Comparison of ENCODE assay signal across 16 cellular contexts in the genomic region with DNA sequence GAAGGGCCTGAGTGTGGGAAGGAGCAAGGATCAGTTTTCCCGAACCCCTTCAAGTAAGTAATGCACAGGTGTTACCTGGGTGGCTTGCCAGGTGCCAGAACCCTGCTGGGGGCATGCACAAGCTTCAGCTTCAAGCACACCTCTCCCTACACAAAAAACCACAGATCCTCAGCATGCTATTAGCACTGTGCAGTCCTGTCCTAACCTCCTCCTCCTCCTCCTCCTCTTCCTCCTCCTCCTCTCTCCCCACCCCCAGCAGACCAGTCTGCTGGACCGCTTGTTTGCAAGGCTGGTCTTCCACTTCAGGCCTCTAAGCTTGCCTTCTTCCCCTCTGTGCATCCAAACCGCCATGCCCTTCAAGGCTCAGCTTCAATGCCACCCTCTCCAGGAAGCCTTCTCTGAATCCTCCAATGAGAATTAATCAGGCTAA.
DNase-seq lines count a peak whose midpoint lies in the region; ATAC-seq and TF ChIP-seq lines count a peak whose summit lies in the region.
"Had no signal": no experiment of that assay in that cellular context is flagged by ENCODE, and none has a peak within 500 bp of the region (broad histone marks: within the 10 kb centered on the region; RNA-seq: fewer than 3 reads in every experiment).

No MANE protein-coding gene starts in this region.

- DNase-seq in GM23248 (no peak), hepatocyte (ENCODE audit: low spot score) (no peak), neural progenitor cell (ENCODE audit: low spot score) (no peak), osteoblast (ENCODE audit: insufficient read length, low spot score, missing footprints) (no peak), epidermal melanocyte (ENCODE audit: insufficient read length, low spot score) (no peak)
- DNase-seq: Calu3; CD4-positive, alpha-beta T cell; DMS 273 treated with DMSO at 0.1 percent for 48 hours; DMS79; GOT3 had no signal

- H2AFZ ChIP-seq in GM23248, result no peak overlapping the region
- H2AFZ ChIP-seq in hepatocyte, result no peak overlapping the region
- no peak overlapping the region for H2AFZ ChIP-seq in neural progenitor cell (replicated peaks)
- H2AFZ ChIP-seq in osteoblast (ENCODE audit: low read length), result no peak overlapping the region

- H3K9me3 Mint-ChIP-seq in neural progenitor cell, result peaks cover 4% of the 10 kb centered on the region
- H3K9me3 Mint-ChIP-seq: CD4-positive, alpha-beta T cell; HFFc6 had no signal

- H3K79me2 ChIP-seq in GM23248 (ENCODE audit: insufficient read depth) (no peaks in the 10 kb centered on the region), hepatocyte (no peaks in the 10 kb centered on the region), neural progenitor cell (ENCODE audit: low read depth) (no peaks in the 10 kb centered on the region), osteoblast (ENCODE audit: insufficient read depth, low read length) (no peaks in the 10 kb centered on the region)

- peak; percentile 87 for TF ChIP-seq EP300 in Ishikawa (IDR thresholded peaks at IDR 0.05; ENCODE audit: borderline replicate concordance)

- peaks cover 41% of the 10 kb centered on the region for H3K4me1 Mint-ChIP-seq in neural progenitor cell
- H3K4me1 Mint-ChIP-seq: B cell had no signal

- H3K27ac ChIP-seq in GM23248 (no peak overlapping the region), hepatocyte (peak overlapping the region; percentile 6), neural progenitor cell (no peak overlapping the region), osteoblast (ENCODE audit: low read depth, low read length) (no peak overlapping the region)

- H3K4me2 ChIP-seq in GM23248 (ENCODE audit: unreplicated experiment), result peak overlapping the region; percentile 3
- no peak overlapping the region for H3K4me2 ChIP-seq in hepatocyte
- H3K4me2 ChIP-seq in neural progenitor cell, result no peak overlapping the region
- no peak overlapping the region for H3K4me2 ChIP-seq in osteoblast (ENCODE audit: insufficient read depth, low read length)

- no peak overlapping the region for H3K4me3 Mint-ChIP-seq in neural progenitor cell
- H3K4me3 Mint-ChIP-seq: B cell; CD4-positive, alpha-beta T cell; HFFc6 had no signal

- H3K9me3 ChIP-seq in GM23248 (ENCODE audit: low read depth) (no peaks in the 10 kb centered on the region), hepatocyte (ENCODE audit: low read depth) (no peaks in the 10 kb centered on the region), neural progenitor cell (ENCODE audit: low read depth) (no peaks in the 10 kb centered on the region), osteoblast (ENCODE audit: low read depth, low read length) (no peaks in the 10 kb centered on the region)
- H3K9me3 ChIP-seq: HAP-1 had no signal

- in situ Hi-C loops in GM23248 (cut with MboI), result no loop called here

- H3F3A ChIP-seq in GM23248 (ENCODE audit: insufficient read depth), result no peaks in the 10 kb centered on the region
- H3F3A ChIP-seq in neural progenitor cell (ENCODE audit: low read depth), result no peaks in the 10 kb centered on the region

- WGBS in GM23248 (ENCODE audit: low coverage in 1 of 2, low lambda C conversion rate in 2 of 2, missing lambda C conversion rate in 2 of 2), 2 experiments, result 88 to 98% methylated on average over 3 of the region's 3 CpGs
- WGBS in hepatocyte (ENCODE audit: low lambda C conversion rate, missing lambda C conversion rate), result 93% methylated on average over 3 of the region's 3 CpGs

- H3K4me1 ChIP-seq in GM23248 (ENCODE audit: insufficient read depth) (peaks cover 7% of the 10 kb centered on the region; the same call in 1 of the 2 replicates), hepatocyte (ENCODE audit: insufficient read depth) (peaks cover 16% of the 10 kb centered on the region), neural progenitor cell (peaks cover 3% of the 10 kb centered on the region), osteoblast (ENCODE audit: insufficient read depth, low read length) (peaks cover 14% of the 10 kb centered on the region)
- H3K4me1 ChIP-seq: HAP-1 had no signal

- H3K27me3 ChIP-seq in GM23248 (replicated peaks; ENCODE audit: insufficient read depth), result no peaks in the 10 kb centered on the region; the same call in 1 of the 2 replicates
- H3K27me3 ChIP-seq in hepatocyte, result no peaks in the 10 kb centered on the region
- no peaks in the 10 kb centered on the region for H3K27me3 ChIP-seq in neural progenitor cell
- no peaks in the 10 kb centered on the region for H3K27me3 ChIP-seq in osteoblast (ENCODE audit: insufficient read depth, low read length)

- no peak; the same call in 1 of the 2 replicates for TF ChIP-seq RAD21 in Ishikawa (IDR thresholded peaks at IDR 0.05; ENCODE audit: low read depth)

- peak overlapping the region; percentile 96 for H3K27ac Mint-ChIP-seq in neural progenitor cell
- H3K27ac Mint-ChIP-seq: B cell; CD4-positive, alpha-beta T cell; HFFc6 had no signal

- no peaks in the 10 kb centered on the region for H3K36me3 Mint-ChIP-seq in neural progenitor cell

- no peak for TF ChIP-seq CTCF in hepatocyte (IDR thresholded peaks at IDR 0.05; ENCODE audit: poor library complexity)
- TF ChIP-seq CTCF in neural progenitor cell (IDR thresholded peaks at IDR 0.05), result no peak
- TF ChIP-seq CTCF in osteoblast (IDR thresholded peaks at IDR 0.05; ENCODE audit: extremely low read depth, low read depth, low read length), result no peak

- peaks cover 5% of the 10 kb centered on the region for H3K27me3 Mint-ChIP-seq in neural progenitor cell (ENCODE audit: insufficient read depth, low read depth)
- H3K27me3 Mint-ChIP-seq: CD4-positive, alpha-beta T cell had no signal

- ATAC-seq in HG03439 (IDR thresholded peaks at IDR 0.05; ENCODE audit: unreplicated experiment), result no peak
- ATAC-seq: GM12878 had no signal

- no peaks in the 10 kb centered on the region for H3K36me3 ChIP-seq in GM23248 (ENCODE audit: low read depth)
- H3K36me3 ChIP-seq in hepatocyte (replicated peaks; ENCODE audit: insufficient read depth, low read depth), result no peaks in the 10 kb centered on the region
- H3K36me3 ChIP-seq in neural progenitor cell, result no peaks in the 10 kb centered on the region
- no peaks in the 10 kb centered on the region for H3K36me3 ChIP-seq in osteoblast (ENCODE audit: insufficient read depth, low read length)
- H3K36me3 ChIP-seq: HAP-1 had no signal

- H3K4me3 ChIP-seq in GM23248 (no peak overlapping the region), hepatocyte (no peak overlapping the region), neural progenitor cell (no peak overlapping the region), osteoblast (ENCODE audit: insufficient read depth, low read length) (no peak overlapping the region)
- H3K4me3 ChIP-seq: GM12878, HAP-1 had no signal

- H4K20me1 ChIP-seq in GM23248 (ENCODE audit: insufficient read depth) (no peaks in the 10 kb centered on the region), hepatocyte (ENCODE audit: insufficient read depth, poor library complexity, severe bottlenecking) (no peaks in the 10 kb centered on the region), neural progenitor cell (ENCODE audit: low read depth) (no peaks in the 10 kb centered on the region), osteoblast (ENCODE audit: insufficient read depth, low read length) (no peaks in the 10 kb centered on the region)

- H3K9me2 ChIP-seq in GM23248 (ENCODE audit: insufficient read depth) (no peaks in the 10 kb centered on the region), hepatocyte (replicated peaks; ENCODE audit: insufficient read depth) (no peaks in the 10 kb centered on the region)

- H3K9ac ChIP-seq in GM23248 (no peak overlapping the region), neural progenitor cell (no peak overlapping the region)

TF ChIP-seq in Ishikawa, 13 proteins besides CTCF, POLR2A, EP300 and RAD21:
- TF ChIP-seq, protein P1, sequence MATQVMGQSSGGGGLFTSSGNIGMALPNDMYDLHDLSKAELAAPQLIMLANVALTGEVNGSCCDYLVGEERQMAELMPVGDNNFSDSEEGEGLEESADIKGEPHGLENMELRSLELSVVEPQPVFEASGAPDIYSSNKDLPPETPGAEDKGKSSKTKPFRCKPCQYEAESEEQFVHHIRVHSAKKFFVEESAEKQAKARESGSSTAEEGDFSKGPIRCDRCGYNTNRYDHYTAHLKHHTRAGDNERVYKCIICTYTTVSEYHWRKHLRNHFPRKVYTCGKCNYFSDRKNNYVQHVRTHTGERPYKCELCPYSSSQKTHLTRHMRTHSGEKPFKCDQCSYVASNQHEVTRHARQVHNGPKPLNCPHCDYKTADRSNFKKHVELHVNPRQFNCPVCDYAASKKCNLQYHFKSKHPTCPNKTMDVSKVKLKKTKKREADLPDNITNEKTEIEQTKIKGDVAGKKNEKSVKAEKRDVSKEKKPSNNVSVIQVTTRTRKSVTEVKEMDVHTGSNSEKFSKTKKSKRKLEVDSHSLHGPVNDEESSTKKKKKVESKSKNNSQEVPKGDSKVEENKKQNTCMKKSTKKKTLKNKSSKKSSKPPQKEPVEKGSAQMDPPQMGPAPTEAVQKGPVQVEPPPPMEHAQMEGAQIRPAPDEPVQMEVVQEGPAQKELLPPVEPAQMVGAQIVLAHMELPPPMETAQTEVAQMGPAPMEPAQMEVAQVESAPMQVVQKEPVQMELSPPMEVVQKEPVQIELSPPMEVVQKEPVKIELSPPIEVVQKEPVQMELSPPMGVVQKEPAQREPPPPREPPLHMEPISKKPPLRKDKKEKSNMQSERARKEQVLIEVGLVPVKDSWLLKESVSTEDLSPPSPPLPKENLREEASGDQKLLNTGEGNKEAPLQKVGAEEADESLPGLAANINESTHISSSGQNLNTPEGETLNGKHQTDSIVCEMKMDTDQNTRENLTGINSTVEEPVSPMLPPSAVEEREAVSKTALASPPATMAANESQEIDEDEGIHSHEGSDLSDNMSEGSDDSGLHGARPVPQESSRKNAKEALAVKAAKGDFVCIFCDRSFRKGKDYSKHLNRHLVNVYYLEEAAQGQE (IDR thresholded peaks at IDR 0.05; ENCODE audit: low read depth), result no peak
- TF ChIP-seq TCF12 (IDR thresholded peaks at IDR 0.05; ENCODE audit: low read depth) (peak; percentile 92), CREB1 (IDR thresholded peaks at IDR 0.05; ENCODE audit: low read depth) (no peak), TEAD4 (IDR thresholded peaks at IDR 0.05) (peak; percentile 51), FOXM1 (IDR thresholded peaks at IDR 0.05; ENCODE audit: borderline replicate concordance, low read depth) (peak; percentile 47; the same call in 1 of the 2 replicates), NFIC (IDR thresholded peaks at IDR 0.05) (peak; percentile 79)
